In the genomic region with DNA sequence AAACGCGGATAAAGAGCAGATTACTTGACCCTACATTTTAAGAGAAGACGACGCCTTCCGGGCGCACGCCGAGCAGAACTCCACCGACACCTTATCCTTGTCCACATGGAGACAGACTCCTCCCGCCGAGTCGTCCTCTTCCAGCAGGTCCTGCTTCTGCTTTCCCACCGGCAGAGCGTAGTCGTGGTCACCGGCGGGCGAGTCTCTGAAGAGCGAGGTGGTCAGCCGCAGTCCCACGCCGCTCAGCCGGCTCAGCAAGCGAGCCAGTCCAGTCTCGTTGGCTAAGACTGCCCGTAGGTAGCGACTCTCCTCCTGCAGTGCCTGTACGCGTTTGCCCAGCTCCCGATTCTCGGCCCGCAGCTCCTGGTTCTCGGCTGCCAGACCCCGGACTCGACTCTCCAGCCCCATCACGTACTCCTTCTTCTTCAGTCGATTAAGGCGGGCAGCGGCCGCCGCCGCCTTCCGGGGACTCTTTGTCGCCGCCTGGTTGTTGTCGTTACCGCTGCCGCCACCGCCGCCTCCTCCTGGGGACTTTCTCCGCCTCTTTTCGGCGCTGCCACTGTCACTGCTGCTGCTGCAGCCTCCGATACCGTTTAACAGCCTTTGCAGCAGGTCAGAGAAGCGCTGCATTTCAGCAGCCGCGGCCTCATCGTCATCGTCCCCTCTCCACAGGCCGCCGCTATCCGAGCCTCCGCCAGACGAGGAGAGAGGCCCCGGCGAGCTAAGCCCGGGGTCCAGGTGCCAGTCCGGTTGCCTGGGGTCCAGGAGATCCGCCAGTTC, we compare ENCODE assay signal across 8 cellular contexts. TPM values are rescaled to one million over a fixed set of nuclear protein-coding genes. Genes with fewer than 3 reads are reported as not detected.
DNase-seq lines count a peak whose midpoint lies in the region; ATAC-seq, FAIRE-seq and TF ChIP-seq lines count a peak whose summit lies in the region.

No MANE protein-coding gene starts in this region.

- peaks cover 59% of the 10 kb centered on the region for H3K79me2 ChIP-seq in PC-9 (ENCODE audit: low read depth)

- peak overlapping the region; percentile 98 for H3K4me2 ChIP-seq in PC-9

- POLR2A ChIA-PET in PC-9 (lab: Charles Lee; ENCODE audit: unreplicated experiment): no interaction called here

- peaks cover 3% of the 10 kb centered on the region for H3K27me3 Mint-ChIP-seq in nephron progenitor cell (ENCODE audit: low read depth, poor library complexity)

- H3K27me3 ChIP-seq in PC-9 (ENCODE audit: insufficient read depth, low read depth) (no peaks in the 10 kb centered on the region), stomach (no peaks in the 10 kb centered on the region)

- no peak for TF ChIP-seq EP300 in stomach (IDR thresholded peaks at IDR 0.05)

- 0 to 1% (median 0%) methylated on average over 57 to 70 of the region's 70 CpGs for WGBS in stomach, 5 donors

- peaks cover 50% of the 10 kb centered on the region for H4K20me1 ChIP-seq in PC-9 (ENCODE audit: insufficient read depth)

- CTCF ChIA-PET in PC-9 (lab: Charles Lee): no interaction called here

- H3K36me3 Mint-ChIP-seq in nephron progenitor cell (ENCODE audit: low read depth): peaks cover 38% of the 10 kb centered on the region

- FAIRE-seq in HTR-8/SVneo (lab: Jason Lieb, UNC): peak; percentile 31

- peak; percentile 62 for TF ChIP-seq CTCF in PC-9 (conservative IDR thresholded peaks at IDR 0.05)
- peak; percentile 31 for TF ChIP-seq CTCF in fibroblast of pulmonary artery (IDR thresholded peaks at IDR 0.05; ENCODE audit: low read length, missing control alignments)
- peak; percentile 46 for TF ChIP-seq CTCF in nephron progenitor cell (IDR thresholded peaks at IDR 0.05)
- TF ChIP-seq CTCF in stomach (IDR thresholded peaks at IDR 0.05): peak in 5 of 7 experiments; percentile 56 to 66 (median 57)

- DNase-seq in DMS53 (lab: John Stamatoyannopoulos, UW) (peak; percentile 96), HTR-8/SVneo (ENCODE audit: insufficient read length, low spot score) (peak; percentile 58), PC-9 (peak; percentile 70 to 72), fibroblast of pulmonary artery (ENCODE audit: low read depth) (peak; percentile 49), nephron progenitor cell (peak; percentile 81), stomach (peak; percentile 88)
- DNase-seq in activated T-helper 1 cell treated with anti-CD3 and anti-CD28 coated beads, Interleukin-2, amount 50 U/mL, for 16 hours (ENCODE audit: low read depth in 1 of 2, low spot score in 1 of 2): peak; percentile 80 to 81

- no peaks in the 10 kb centered on the region for H3K9me3 Mint-ChIP-seq in nephron progenitor cell

- H3K4me1 Mint-ChIP-seq in nephron progenitor cell: peaks cover 46% of the 10 kb centered on the region

- peak overlapping the region; percentile 93 for H3K27ac ChIP-seq in PC-9
- H3K27ac ChIP-seq in stomach: peak overlapping the region; percentile 95 to 99 (median 98)

- H3K4me1 ChIP-seq in PC-9 (replicated peaks; ENCODE audit: insufficient read depth): peaks cover 43% of the 10 kb centered on the region
- peaks cover 8 to 62% (median 52%) of the 10 kb centered on the region in 4 donors for H3K4me1 ChIP-seq in stomach

- H3K4me3 ChIP-seq in PC-9 (peak overlapping the region; percentile 98), fibroblast of pulmonary artery (replicated peaks; ENCODE audit: low read depth, low read length) (peak overlapping the region; percentile 79), stomach (peak overlapping the region; percentile 75 to 88 (median 82))

- H3K9me2 ChIP-seq in PC-9 (ENCODE audit: insufficient read depth): no peaks in the 10 kb centered on the region

- H2AFZ ChIP-seq in PC-9: peak overlapping the region; percentile 78

- peak overlapping the region; percentile 100 for H3K27ac Mint-ChIP-seq in nephron progenitor cell

- peak overlapping the region; percentile 96 for H3K4me3 Mint-ChIP-seq in nephron progenitor cell

- ATAC-seq in GM21390 (IDR thresholded peaks at IDR 0.05; ENCODE audit: unreplicated experiment): peak; percentile 60

- intact Hi-C loops in PC-9 (cut with micrococcal nuclease; ENCODE audit: unreplicated experiment): loop anchor here (2.0 to 10.0 kb wide), 5 partner anchors 15 to 1758 kb away; partner anchors contain the start of genes EED and TMEM126B
- intact Hi-C loops in stomach (cut with DNase I; ENCODE audit: low total_unique reads): no loop called here

- H3F3A ChIP-seq in PC-9 (ENCODE audit: insufficient read depth, low read depth): peaks cover 19% of the 10 kb centered on the region

- H3K36me3 ChIP-seq in PC-9 (ENCODE audit: low read depth) (peaks cover 46% of the 10 kb centered on the region), stomach (peaks cover 0 to 34% (median 17%) of the 10 kb centered on the region in 4 donors)

- TF ChIP-seq POLR2A in stomach (IDR thresholded peaks at IDR 0.05): peak in 1 of 4 donors; percentile 43

- no TSS peak for BruUV-seq in PC-9 (replicated peaks; lab: Mats Ljungman, UMichigan)

- H3K9me3 ChIP-seq in PC-9 (ENCODE audit: insufficient read depth, low read depth) (no peaks in the 10 kb centered on the region), stomach (no peaks in the 10 kb centered on the region)

RNA-seq across cellular contexts. Expression of gene CREBZF, which starts 1.0 kb away (rescaled TPM):
- 60.3 and 66.1 TPM in 2 replicates for total RNA-seq in PC-9 (2021)
- 100 to 1,000 TPM in 4 of 5 donors, 10 to 100 TPM in 1; 53.6 to 387 (median 130) TPM for total RNA-seq in stomach
- polyA plus RNA-seq in stomach: 10 to 100 TPM; 12.5 to 20.6 (median 14.6) TPM

RNA-seq across cellular contexts. Expression of gene TMEM126A, which starts 16.2 kb away (rescaled TPM):
- total RNA-seq in PC-9 (2021) (17.7 and 26.3 TPM in 2 replicates), stomach (10 to 100 TPM in 3 of 5 donors, 1 to 10 TPM in 1, not detected in 1; 5.8 to 37.5 (median 20.1) TPM)
- polyA plus RNA-seq in stomach: 10 to 100 TPM; 55.0 to 63.6 (median 56.0) TPM

RNA-seq across cellular contexts. Expression of gene CCDC89, which starts 22.0 kb away (rescaled TPM):
- total RNA-seq in PC-9 (2021) (0.28 and 0.50 TPM in 2 replicates), stomach (10 to 100 TPM in 1 of 5 donors, 1 to 10 TPM in 3, under 1 TPM in 1; 0.58 to 10.4 (median 4.2) TPM)
- under 1 TPM; 0.25 to 0.46 (median 0.37) TPM for polyA plus RNA-seq in stomach

RNA-seq across cellular contexts. Expression of gene TMEM126B, which starts 35.6 kb away (rescaled TPM):
- total RNA-seq in PC-9 (2021) (32.6 and 38.1 TPM in 2 replicates), stomach (100 to 1,000 TPM in 1 of 5 donors, 10 to 100 TPM in 3, 1 to 10 TPM in 1; 4.3 to 104 (median 54.3) TPM)
- polyA plus RNA-seq in stomach: 10 to 100 TPM; 55.1 to 93.0 (median 64.2) TPM

RNA-seq across cellular contexts. Expression of gene DLG2, which starts 36.8 kb away (rescaled TPM):
- total RNA-seq in PC-9 (2021) (4.4 and 6.4 TPM in 2 replicates), stomach (10 to 100 TPM in 1 of 5 donors, 1 to 10 TPM in 4; 1.8 to 19.1 (median 4.3) TPM)
- 1 to 10 TPM; 1.3 to 4.1 (median 1.6) TPM for polyA plus RNA-seq in stomach

Comparison
In these comparisons a context has a peak if more than half of its experiments do, and no peak if none do; other contexts are left out.
1. Peak in every context shown above with its lines: DNase-seq, ATAC-seq, H3K4me3 ChIP-seq and H3K27ac ChIP-seq.